ENCODE assay signal across 10 cellular contexts in genomic region chr10:14200645-14201534, GRCh38.
DNase-seq lines count a peak whose midpoint lies in the region; ATAC-seq, FAIRE-seq and TF ChIP-seq lines count a peak whose summit lies in the region.
"Had no signal": no experiment of that assay in that cellular context is flagged by ENCODE, and none has a peak within 500 bp of the region (broad histone marks: within the 10 kb centered on the region; RNA-seq: fewer than 3 reads in every experiment).

No MANE protein-coding gene starts in this region.

- no peaks in the 10 kb centered on the region for H3K9me1 ChIP-seq in endothelial cell of umbilical vein (replicated peaks; ENCODE audit: control insufficient read depth, extremely low read depth, insufficient read depth, low read length)

- no peak overlapping the region for H3K4me3 Mint-ChIP-seq in stimulated activated naive B cell treated with anti-CD40 and anti-IgM and Interleukin-4, amounts not matched to agents 10 μg/mL and 1 μg/mL and 100 μg/mL, for 72 hours

- H3K27me3 Mint-ChIP-seq in stimulated activated naive B cell treated with anti-CD40 and anti-IgM and Interleukin-4, amounts not matched to agents 10 μg/mL and 1 μg/mL and 100 μg/mL, for 72 hours, result peaks cover 26 to 27% of the 10 kb centered on the region in 2 donors

- POLR2A ChIA-PET in endothelial cell of umbilical vein (lab: Charles Lee), result no interaction called here

- no peaks in the 10 kb centered on the region for H3K4me1 ChIP-seq in cardiac muscle cell (ENCODE audit: low read depth)
- H3K4me1 ChIP-seq in left ventricle myocardium inferior, result no peaks in the 10 kb centered on the region
- no peaks in the 10 kb centered on the region for H3K4me1 ChIP-seq in NT2/D1 (ENCODE audit: insufficient read depth, insufficient read length)
- H3K4me1 ChIP-seq in endothelial cell of umbilical vein (ENCODE audit: control insufficient read depth, extremely low read depth, insufficient read depth, low read length), result no peaks in the 10 kb centered on the region
- no peaks in the 10 kb centered on the region for H3K4me1 ChIP-seq in esophagus muscularis mucosa

- H3K4me3 ChIP-seq in cardiac muscle cell (no peak overlapping the region), left ventricle myocardium inferior (no peak overlapping the region), NT2/D1 (ENCODE audit: insufficient read length, low read depth) (no peak overlapping the region), endothelial cell of umbilical vein (replicated peaks in 1 of 3; ENCODE audit: insufficient read depth in 1 of 3, low read depth in 1 of 3, low read length in 3 of 3) (no peak overlapping the region), esophagus muscularis mucosa (no peak overlapping the region)

- TF ChIP-seq EP300 in esophagus muscularis mucosa (IDR thresholded peaks at IDR 0.05), result no peak

- H3K4me2 ChIP-seq in endothelial cell of umbilical vein (ENCODE audit: insufficient read depth, low read length), result no peak overlapping the region

- no peak overlapping the region for H2AFZ ChIP-seq in endothelial cell of umbilical vein (ENCODE audit: low read depth, low read length)

- no peak for FAIRE-seq in endothelial cell of umbilical vein (lab: Jason Lieb, UNC)
- FAIRE-seq: colon had no signal

- dilution Hi-C loops in endothelial cell of umbilical vein (cut with MboI; ENCODE audit: extremely low pct_ligation_motif_present, low sequenced_read_pairs), result no loop called here

- no peaks in the 10 kb centered on the region for H3K9me3 ChIP-seq in cardiac muscle cell (ENCODE audit: low read depth)
- no peaks in the 10 kb centered on the region for H3K9me3 ChIP-seq in left ventricle myocardium inferior (replicated peaks)
- no peaks in the 10 kb centered on the region for H3K9me3 ChIP-seq in NT2/D1 (ENCODE audit: insufficient read depth, low read length)
- no peaks in the 10 kb centered on the region for H3K9me3 ChIP-seq in endothelial cell of umbilical vein (replicated peaks; ENCODE audit: control insufficient read depth, insufficient read depth, low read length)
- no peaks in the 10 kb centered on the region for H3K9me3 ChIP-seq in esophagus muscularis mucosa

- intact Hi-C loops in left ventricle myocardium inferior (cut with micrococcal nuclease) (no loop called here), endothelial cell of umbilical vein (cut with micrococcal nuclease) (no loop called here), esophagus muscularis mucosa (cut with DNase I) (no loop called here)

- ATAC-seq in stimulated activated naive B cell treated with anti-CD40 and anti-IgM and Interleukin-4, amounts not matched to agents 10 μg/mL and 1 μg/mL and 100 μg/mL, for 72 hours (replicated peaks), result no peak
- no peak for ATAC-seq in HG02588 (IDR thresholded peaks at IDR 0.05; ENCODE audit: unreplicated experiment)

- H3K9ac ChIP-seq in NT2/D1 (ENCODE audit: insufficient read length, low read depth) (no peak overlapping the region), endothelial cell of umbilical vein (replicated peaks; ENCODE audit: extremely low read depth, insufficient read depth, low read length) (no peak overlapping the region)

- WGBS in esophagus muscularis mucosa, result 62% methylated on average over 16 of the region's 16 CpGs

- H3K36me3 Mint-ChIP-seq in stimulated activated naive B cell treated with anti-CD40 and anti-IgM and Interleukin-4, amounts not matched to agents 10 μg/mL and 1 μg/mL and 100 μg/mL, for 72 hours, result no peaks in the 10 kb centered on the region

- H4K20me1 ChIP-seq in endothelial cell of umbilical vein (replicated peaks; ENCODE audit: control insufficient read depth, extremely low read depth, insufficient read depth, low read length), result no peaks in the 10 kb centered on the region

- H3K27me3 ChIP-seq in cardiac muscle cell (no peaks in the 10 kb centered on the region), left ventricle myocardium inferior (ENCODE audit: low read depth) (peaks cover 91% of the 10 kb centered on the region), NT2/D1 (ENCODE audit: insufficient read depth, insufficient read length) (no peaks in the 10 kb centered on the region), endothelial cell of umbilical vein (ENCODE audit: control insufficient read depth in 2 of 2, insufficient read depth in 2 of 2, low read length in 2 of 2) (peaks cover 11 to 15% of the 10 kb centered on the region in 2 experiments), esophagus muscularis mucosa (no peaks in the 10 kb centered on the region)

- no peaks in the 10 kb centered on the region for H3K9me3 Mint-ChIP-seq in stimulated activated naive B cell treated with anti-CD40 and anti-IgM and Interleukin-4, amounts not matched to agents 10 μg/mL and 1 μg/mL and 100 μg/mL, for 72 hours

- H3K27ac Mint-ChIP-seq in stimulated activated naive B cell treated with anti-CD40 and anti-IgM and Interleukin-4, amounts not matched to agents 10 μg/mL and 1 μg/mL and 100 μg/mL, for 72 hours, result peak overlapping the region; percentile 47

- H3K79me2 ChIP-seq in endothelial cell of umbilical vein (ENCODE audit: control insufficient read depth, insufficient read depth, low read length), result no peaks in the 10 kb centered on the region

- H3K36me3 ChIP-seq in cardiac muscle cell, result no peaks in the 10 kb centered on the region
- H3K36me3 ChIP-seq in left ventricle myocardium inferior, result no peaks in the 10 kb centered on the region
- H3K36me3 ChIP-seq in NT2/D1 (ENCODE audit: insufficient read depth, insufficient read length, low read length), result no peaks in the 10 kb centered on the region
- no peaks in the 10 kb centered on the region for H3K36me3 ChIP-seq in endothelial cell of umbilical vein (ENCODE audit: control insufficient read depth in 2 of 2, extremely low read depth in 1 of 2, insufficient read depth in 2 of 2, low read length in 2 of 2)
- no peaks in the 10 kb centered on the region for H3K36me3 ChIP-seq in esophagus muscularis mucosa

- BruUV-seq in endothelial cell of umbilical vein (replicated peaks; lab: Mats Ljungman, UMichigan), result no TSS peak

- peak; percentile 41 for TF ChIP-seq CTCF in cardiac muscle cell (IDR thresholded peaks at IDR 0.05; ENCODE audit: low read depth, low read length)
- TF ChIP-seq CTCF in left ventricle myocardium inferior (IDR thresholded peaks at IDR 0.05; ENCODE audit: borderline replicate concordance), result no peak
- peak; percentile 11 to 28 for TF ChIP-seq CTCF in endothelial cell of umbilical vein (IDR thresholded peaks at IDR 0.05; ENCODE audit: extremely low read depth in 1 of 2, insufficient read depth in 1 of 2, low read depth in 1 of 2, low read length in 2 of 2)
- TF ChIP-seq CTCF in esophagus muscularis mucosa (IDR thresholded peaks at IDR 0.05), result peak in 1 of 3 experiments; percentile 9

- no peak for TF ChIP-seq POLR2A in endothelial cell of umbilical vein (IDR thresholded peaks at IDR 0.05; ENCODE audit: low read depth, low read length)
- TF ChIP-seq POLR2A in esophagus muscularis mucosa (IDR thresholded peaks at IDR 0.05; ENCODE audit: low read depth), result no peak

- H3K27ac ChIP-seq in cardiac muscle cell (no peak overlapping the region), left ventricle myocardium inferior (replicated peaks) (no peak overlapping the region), endothelial cell of umbilical vein (ENCODE audit: insufficient read depth, low read depth, low read length) (no peak overlapping the region), esophagus muscularis mucosa (replicated peaks in 1 of 4) (no peak overlapping the region)

- H3K4me1 Mint-ChIP-seq in stimulated activated naive B cell treated with anti-CD40 and anti-IgM and Interleukin-4, amounts not matched to agents 10 μg/mL and 1 μg/mL and 100 μg/mL, for 72 hours, result peaks cover 0 to 6% of the 10 kb centered on the region in 2 donors

- DNase-seq in cardiac muscle cell (ENCODE audit: low read depth in 1 of 2, low spot score in 1 of 2) (peak in 1 of 2 donors; percentile 8), left ventricle myocardium inferior (no peak), NT2/D1 (ENCODE audit: low read depth, low spot score) (peak; percentile 36), endothelial cell of umbilical vein (ENCODE audit: low read depth, low spot score) (no peak), GOT3 (lab: John Stamatoyannopoulos, UW) (no peak), esophagus muscularis mucosa (ENCODE audit: extremely low spot score) (no peak)
- DNase-seq in stimulated activated naive B cell treated with anti-CD40 and anti-IgM and Interleukin-4, amounts not matched to agents 10 μg/mL and 1 μg/mL and 100 μg/mL, for 72 hours, result no peak
- DNase-seq: MV-4-11 had no signal

- CTCF ChIA-PET in endothelial cell of umbilical vein (lab: Charles Lee), result interaction anchor here (0.8 to 6.9 kb wide), 14 partner anchors 9 to 770 kb away, joined by 3 to 121 read pairs (median 4); no protein-coding TSS in a partner anchor

TF ChIP-seq in endothelial cell of umbilical vein, 7 proteins besides CTCF, POLR2A, EP300 and RAD21:
- TF ChIP-seq MAX (IDR thresholded peaks at IDR 0.05; ENCODE audit: insufficient read depth, insufficient read length) (no peak), MYC (IDR thresholded peaks at IDR 0.05; ENCODE audit: low read depth, low read length) (no peak), FOS (IDR thresholded peaks at IDR 0.05; ENCODE audit: borderline replicate concordance, insufficient read depth, low read length) (no peak), JUN (IDR thresholded peaks at IDR 0.05; ENCODE audit: borderline replicate concordance, insufficient read depth, insufficient read length, low read depth) (no peak), GATA2 (IDR thresholded peaks at IDR 0.05; ENCODE audit: insufficient read depth, insufficient read length, low read depth, low read length) (no peak), EZH2 (IDR thresholded peaks at IDR 0.05; ENCODE audit: borderline replicate concordance, low read depth, low read length, severe bottlenecking) (no peak), POLR2AphosphoS5 (IDR thresholded peaks at IDR 0.05; ENCODE audit: insufficient read depth, low read depth, low read length) (no peak)
TF ChIP-seq in endothelial cell of umbilical vein: peak in this region for 0.
